Comparison of ENCODE assay signal across 1 cellular context in genomic region chr6:87589693-87590416, GRCh38.
TF ChIP-seq lines count a peak whose summit lies in the region.

Gene ORC3, plus strand, starts transcription at chr6:87590135. Its CDS starts 34 bp downstream, at chr6:87590169.
A gene with protein sequence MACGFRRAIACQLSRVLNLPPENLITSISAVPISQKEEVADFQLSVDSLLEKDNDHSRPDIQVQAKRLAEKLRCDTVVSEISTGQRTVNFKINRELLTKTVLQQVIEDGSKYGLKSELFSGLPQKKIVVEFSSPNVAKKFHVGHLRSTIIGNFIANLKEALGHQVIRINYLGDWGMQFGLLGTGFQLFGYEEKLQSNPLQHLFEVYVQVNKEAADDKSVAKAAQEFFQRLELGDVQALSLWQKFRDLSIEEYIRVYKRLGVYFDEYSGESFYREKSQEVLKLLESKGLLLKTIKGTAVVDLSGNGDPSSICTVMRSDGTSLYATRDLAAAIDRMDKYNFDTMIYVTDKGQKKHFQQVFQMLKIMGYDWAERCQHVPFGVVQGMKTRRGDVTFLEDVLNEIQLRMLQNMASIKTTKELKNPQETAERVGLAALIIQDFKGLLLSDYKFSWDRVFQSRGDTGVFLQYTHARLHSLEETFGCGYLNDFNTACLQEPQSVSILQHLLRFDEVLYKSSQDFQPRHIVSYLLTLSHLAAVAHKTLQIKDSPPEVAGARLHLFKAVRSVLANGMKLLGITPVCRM (minus strand): TSS chr6:87589987. CDS start chr6:87589957, 30 bp downstream.

TF ChIP-seq in HepG2, 621 proteins besides CTCF, POLR2A, EP300 and RAD21 (continued from another document and continues in another):
- TF ChIP-seq SMAD1 (CRISPR knock-in tag; IDR thresholded peaks at IDR 0.05; ENCODE audit: borderline replicate concordance, low read depth) (peak; percentile 77; the same call in 1 of the 2 replicates), IRF2 (CRISPR knock-in tag; IDR thresholded peaks at IDR 0.05) (peak; percentile 94), ZNF20 (CRISPR knock-in tag; IDR thresholded peaks at IDR 0.05) (no peak), ZNF674 (CRISPR knock-in tag; IDR thresholded peaks at IDR 0.05; ENCODE audit: low read depth) (no peak), PHF21A (CRISPR knock-in tag; IDR thresholded peaks at IDR 0.05) (0 out of 2 replicates have a peak, but pooled peaks have one; percentile 14), ETV6 (CRISPR knock-in tag; conservative IDR thresholded peaks at IDR 0.05) (peak; percentile 76; the same call in 1 of the 2 replicates), STAG1 (CRISPR knock-in tag; IDR thresholded peaks at IDR 0.05) (peak; percentile 17; the same call in 1 of the 2 replicates), ZBTB20 (CRISPR knock-in tag; IDR thresholded peaks at IDR 0.05; ENCODE audit: borderline replicate concordance, low read depth) (0 out of 2 replicates have a peak, but pooled peaks have one; percentile 22), ZFP41 (CRISPR knock-in tag; IDR thresholded peaks at IDR 0.05; ENCODE audit: borderline replicate concordance) (no peak), KAT8 (CRISPR knock-in tag; IDR thresholded peaks at IDR 0.05) (peak; percentile 95), ZNF570 (CRISPR knock-in tag; IDR thresholded peaks at IDR 0.05; ENCODE audit: borderline replicate concordance) (no peak), IKZF4 (CRISPR knock-in tag; IDR thresholded peaks at IDR 0.05; ENCODE audit: borderline replicate concordance, low read depth, not compliant biosample characterization) (no peak), ATRX (CRISPR knock-in tag; IDR thresholded peaks at IDR 0.05; ENCODE audit: borderline replicate concordance) (no peak), ZNF891 (CRISPR knock-in tag; IDR thresholded peaks at IDR 0.05) (peak; percentile 71; the same call in 1 of the 2 replicates), NFKB2 (CRISPR knock-in tag; IDR thresholded peaks at IDR 0.05; ENCODE audit: borderline replicate concordance) (peak; percentile 65; the same call in 1 of the 2 replicates), HOXA7 (CRISPR knock-in tag; IDR thresholded peaks at IDR 0.05) (no peak), NPAS2 (CRISPR knock-in tag; IDR thresholded peaks at IDR 0.05; ENCODE audit: borderline replicate concordance) (peak; percentile 88; the same call in 1 of the 2 replicates), NCOA2 (CRISPR knock-in tag; IDR thresholded peaks at IDR 0.05) (no peak), ZNF136 (CRISPR knock-in tag; IDR thresholded peaks at IDR 0.05; ENCODE audit: low read depth) (no peak), SNAPC4 (CRISPR knock-in tag; IDR thresholded peaks at IDR 0.05) (no peak), ZNF672 (CRISPR knock-in tag; IDR thresholded peaks at IDR 0.05) (no peak), THAP11 (CRISPR knock-in tag; IDR thresholded peaks at IDR 0.05) (peak; percentile 93), ZBTB10 (CRISPR knock-in tag; IDR thresholded peaks at IDR 0.05; ENCODE audit: borderline replicate concordance) (no peak), KMT2A (CRISPR knock-in tag; IDR thresholded peaks at IDR 0.05) (peak; percentile 100), WIZ (CRISPR knock-in tag; IDR thresholded peaks at IDR 0.05) (peak; percentile 51; the same call in 1 of the 2 replicates), ZNF367 (CRISPR knock-in tag; IDR thresholded peaks at IDR 0.05; ENCODE audit: borderline replicate concordance) (no peak), ZNF451 (CRISPR knock-in tag; IDR thresholded peaks at IDR 0.05) (no peak), ZBTB7B (CRISPR knock-in tag; IDR thresholded peaks at IDR 0.05) (no peak)
- TF ChIP-seq, protein P1, sequence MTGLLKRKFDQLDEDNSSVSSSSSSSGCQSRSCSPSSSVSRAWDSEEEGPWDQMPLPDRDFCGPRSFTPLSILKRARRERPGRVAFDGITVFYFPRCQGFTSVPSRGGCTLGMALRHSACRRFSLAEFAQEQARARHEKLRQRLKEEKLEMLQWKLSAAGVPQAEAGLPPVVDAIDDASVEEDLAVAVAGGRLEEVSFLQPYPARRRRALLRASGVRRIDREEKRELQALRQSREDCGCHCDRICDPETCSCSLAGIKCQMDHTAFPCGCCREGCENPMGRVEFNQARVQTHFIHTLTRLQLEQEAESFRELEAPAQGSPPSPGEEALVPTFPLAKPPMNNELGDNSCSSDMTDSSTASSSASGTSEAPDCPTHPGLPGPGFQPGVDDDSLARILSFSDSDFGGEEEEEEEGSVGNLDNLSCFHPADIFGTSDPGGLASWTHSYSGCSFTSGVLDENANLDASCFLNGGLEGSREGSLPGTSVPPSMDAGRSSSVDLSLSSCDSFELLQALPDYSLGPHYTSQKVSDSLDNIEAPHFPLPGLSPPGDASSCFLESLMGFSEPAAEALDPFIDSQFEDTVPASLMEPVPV (CRISPR knock-in tag; IDR thresholded peaks at IDR 0.05), result no peak
- TF ChIP-seq, protein P2, sequence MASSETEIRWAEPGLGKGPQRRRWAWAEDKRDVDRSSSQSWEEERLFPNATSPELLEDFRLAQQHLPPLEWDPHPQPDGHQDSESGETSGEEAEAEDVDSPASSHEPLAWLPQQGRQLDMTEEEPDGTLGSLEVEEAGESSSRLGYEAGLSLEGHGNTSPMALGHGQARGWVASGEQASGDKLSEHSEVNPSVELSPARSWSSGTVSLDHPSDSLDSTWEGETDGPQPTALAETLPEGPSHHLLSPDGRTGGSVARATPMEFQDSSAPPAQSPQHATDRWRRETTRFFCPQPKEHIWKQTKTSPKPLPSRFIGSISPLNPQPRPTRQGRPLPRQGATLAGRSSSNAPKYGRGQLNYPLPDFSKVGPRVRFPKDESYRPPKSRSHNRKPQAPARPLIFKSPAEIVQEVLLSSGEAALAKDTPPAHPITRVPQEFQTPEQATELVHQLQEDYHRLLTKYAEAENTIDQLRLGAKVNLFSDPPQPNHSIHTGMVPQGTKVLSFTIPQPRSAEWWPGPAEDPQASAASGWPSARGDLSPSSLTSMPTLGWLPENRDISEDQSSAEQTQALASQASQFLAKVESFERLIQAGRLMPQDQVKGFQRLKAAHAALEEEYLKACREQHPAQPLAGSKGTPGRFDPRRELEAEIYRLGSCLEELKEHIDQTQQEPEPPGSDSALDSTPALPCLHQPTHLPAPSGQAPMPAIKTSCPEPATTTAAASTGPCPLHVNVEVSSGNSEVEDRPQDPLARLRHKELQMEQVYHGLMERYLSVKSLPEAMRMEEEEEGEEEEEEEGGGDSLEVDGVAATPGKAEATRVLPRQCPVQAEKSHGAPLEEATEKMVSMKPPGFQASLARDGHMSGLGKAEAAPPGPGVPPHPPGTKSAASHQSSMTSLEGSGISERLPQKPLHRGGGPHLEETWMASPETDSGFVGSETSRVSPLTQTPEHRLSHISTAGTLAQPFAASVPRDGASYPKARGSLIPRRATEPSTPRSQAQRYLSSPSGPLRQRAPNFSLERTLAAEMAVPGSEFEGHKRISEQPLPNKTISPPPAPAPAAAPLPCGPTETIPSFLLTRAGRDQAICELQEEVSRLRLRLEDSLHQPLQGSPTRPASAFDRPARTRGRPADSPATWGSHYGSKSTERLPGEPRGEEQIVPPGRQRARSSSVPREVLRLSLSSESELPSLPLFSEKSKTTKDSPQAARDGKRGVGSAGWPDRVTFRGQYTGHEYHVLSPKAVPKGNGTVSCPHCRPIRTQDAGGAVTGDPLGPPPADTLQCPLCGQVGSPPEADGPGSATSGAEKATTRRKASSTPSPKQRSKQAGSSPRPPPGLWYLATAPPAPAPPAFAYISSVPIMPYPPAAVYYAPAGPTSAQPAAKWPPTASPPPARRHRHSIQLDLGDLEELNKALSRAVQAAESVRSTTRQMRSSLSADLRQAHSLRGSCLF (CRISPR knock-in tag; IDR thresholded peaks at IDR 0.05; ENCODE audit: borderline replicate concordance), result no peak
- TF ChIP-seq, protein P3, sequence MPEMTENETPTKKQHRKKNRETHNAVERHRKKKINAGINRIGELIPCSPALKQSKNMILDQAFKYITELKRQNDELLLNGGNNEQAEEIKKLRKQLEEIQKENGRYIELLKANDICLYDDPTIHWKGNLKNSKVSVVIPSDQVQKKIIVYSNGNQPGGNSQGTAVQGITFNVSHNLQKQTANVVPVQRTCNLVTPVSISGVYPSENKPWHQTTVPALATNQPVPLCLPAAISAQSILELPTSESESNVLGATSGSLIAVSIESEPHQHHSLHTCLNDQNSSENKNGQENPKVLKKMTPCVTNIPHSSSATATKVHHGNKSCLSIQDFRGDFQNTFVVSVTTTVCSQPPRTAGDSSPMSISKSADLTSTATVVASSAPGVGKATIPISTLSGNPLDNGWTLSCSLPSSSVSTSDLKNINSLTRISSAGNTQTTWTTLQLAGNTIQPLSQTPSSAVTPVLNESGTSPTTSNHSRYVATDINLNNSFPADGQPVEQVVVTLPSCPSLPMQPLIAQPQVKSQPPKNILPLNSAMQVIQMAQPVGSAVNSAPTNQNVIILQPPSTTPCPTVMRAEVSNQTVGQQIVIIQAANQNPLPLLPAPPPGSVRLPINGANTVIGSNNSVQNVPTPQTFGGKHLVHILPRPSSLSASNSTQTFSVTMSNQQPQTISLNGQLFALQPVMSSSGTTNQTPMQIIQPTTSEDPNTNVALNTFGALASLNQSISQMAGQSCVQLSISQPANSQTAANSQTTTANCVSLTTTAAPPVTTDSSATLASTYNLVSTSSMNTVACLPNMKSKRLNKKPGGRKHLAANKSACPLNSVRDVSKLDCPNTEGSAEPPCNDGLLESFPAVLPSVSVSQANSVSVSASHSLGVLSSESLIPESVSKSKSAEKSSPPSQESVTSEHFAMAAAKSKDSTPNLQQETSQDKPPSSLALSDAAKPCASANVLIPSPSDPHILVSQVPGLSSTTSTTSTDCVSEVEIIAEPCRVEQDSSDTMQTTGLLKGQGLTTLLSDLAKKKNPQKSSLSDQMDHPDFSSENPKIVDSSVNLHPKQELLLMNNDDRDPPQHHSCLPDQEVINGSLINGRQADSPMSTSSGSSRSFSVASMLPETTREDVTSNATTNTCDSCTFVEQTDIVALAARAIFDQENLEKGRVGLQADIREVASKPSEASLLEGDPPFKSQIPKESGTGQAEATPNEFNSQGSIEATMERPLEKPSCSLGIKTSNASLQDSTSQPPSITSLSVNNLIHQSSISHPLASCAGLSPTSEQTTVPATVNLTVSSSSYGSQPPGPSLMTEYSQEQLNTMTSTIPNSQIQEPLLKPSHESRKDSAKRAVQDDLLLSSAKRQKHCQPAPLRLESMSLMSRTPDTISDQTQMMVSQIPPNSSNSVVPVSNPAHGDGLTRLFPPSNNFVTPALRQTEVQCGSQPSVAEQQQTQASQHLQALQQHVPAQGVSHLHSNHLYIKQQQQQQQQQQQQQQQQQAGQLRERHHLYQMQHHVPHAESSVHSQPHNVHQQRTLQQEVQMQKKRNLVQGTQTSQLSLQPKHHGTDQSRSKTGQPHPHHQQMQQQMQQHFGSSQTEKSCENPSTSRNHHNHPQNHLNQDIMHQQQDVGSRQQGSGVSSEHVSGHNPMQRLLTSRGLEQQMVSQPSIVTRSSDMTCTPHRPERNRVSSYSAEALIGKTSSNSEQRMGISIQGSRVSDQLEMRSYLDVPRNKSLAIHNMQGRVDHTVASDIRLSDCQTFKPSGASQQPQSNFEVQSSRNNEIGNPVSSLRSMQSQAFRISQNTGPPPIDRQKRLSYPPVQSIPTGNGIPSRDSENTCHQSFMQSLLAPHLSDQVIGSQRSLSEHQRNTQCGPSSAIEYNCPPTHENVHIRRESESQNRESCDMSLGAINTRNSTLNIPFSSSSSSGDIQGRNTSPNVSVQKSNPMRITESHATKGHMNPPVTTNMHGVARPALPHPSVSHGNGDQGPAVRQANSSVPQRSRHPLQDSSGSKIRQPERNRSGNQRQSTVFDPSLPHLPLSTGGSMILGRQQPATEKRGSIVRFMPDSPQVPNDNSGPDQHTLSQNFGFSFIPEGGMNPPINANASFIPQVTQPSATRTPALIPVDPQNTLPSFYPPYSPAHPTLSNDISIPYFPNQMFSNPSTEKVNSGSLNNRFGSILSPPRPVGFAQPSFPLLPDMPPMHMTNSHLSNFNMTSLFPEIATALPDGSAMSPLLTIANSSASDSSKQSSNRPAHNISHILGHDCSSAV (CRISPR knock-in tag; IDR thresholded peaks at IDR 0.05; ENCODE audit: borderline replicate concordance), result no peak
